ENCODE assay signal across 8 cellular contexts in the genomic region with DNA sequence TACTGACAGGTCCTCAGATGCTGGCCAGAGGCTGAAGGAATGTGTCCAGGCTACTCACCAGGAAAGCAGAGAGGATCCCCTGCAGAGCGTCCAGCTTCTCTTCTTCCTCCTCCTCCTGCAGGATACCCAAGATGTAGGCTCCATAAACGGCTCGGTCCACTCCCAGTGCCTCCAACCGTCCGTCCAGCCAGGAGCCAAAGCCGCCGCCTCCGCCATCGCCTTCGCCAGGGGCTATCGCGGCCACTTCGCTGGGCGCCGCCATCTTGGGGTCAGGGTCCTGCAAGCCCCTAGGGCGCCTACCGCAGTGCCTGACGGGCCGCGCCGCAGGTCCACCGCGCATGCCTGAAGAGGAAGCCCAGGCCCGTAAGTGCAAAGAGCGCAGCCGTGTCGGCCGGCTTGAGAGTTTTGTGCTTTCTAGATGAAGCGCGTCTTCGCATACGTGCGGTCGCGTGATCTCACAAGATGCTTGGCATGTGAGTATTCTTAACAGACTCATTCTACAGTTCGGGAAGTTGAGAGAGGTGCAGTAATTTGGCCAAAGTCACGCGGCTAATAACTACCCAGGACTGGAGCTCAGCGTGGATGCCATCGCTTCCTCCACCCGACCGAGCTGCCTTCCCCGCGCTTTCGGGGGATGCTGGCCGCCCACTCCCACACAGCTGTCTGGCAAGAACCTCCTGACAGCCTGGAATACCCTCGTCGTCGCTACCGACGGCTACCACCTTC. TPM values are rescaled to one million over a fixed set of nuclear protein-coding genes. Genes with fewer than 3 reads are reported as not detected.
DNase-seq lines count a peak whose midpoint lies in the region; ATAC-seq and TF ChIP-seq lines count a peak whose summit lies in the region.

Gene CCDC43, minus strand, starts transcription at position 285 of the 726 bp plus-strand sequence. Its CDS starts 23 bp downstream, at position 262.

- peak within 1 kb of the TSS; percentile 91 for H3K4me3 ChIP-seq in OCI-LY7 (ENCODE audit: low read depth, low read length, poor library complexity, severe bottlenecking)
- H3K4me3 ChIP-seq in mononuclear cell (ENCODE audit: low read length): peak within 1 kb of the TSS; percentile 97

- peak within 1 kb of the TSS; percentile 96 for H2AFZ ChIP-seq in OCI-LY7 (ENCODE audit: low read length)

- intact Hi-C loops in OCI-LY7 (cut with micrococcal nuclease; ENCODE audit: unreplicated experiment): no loop called here

- CTCF ChIA-PET in OCI-LY7 (lab: Charles Lee; ENCODE audit: unreplicated experiment): no interaction called here

- peaks cover 21% of the 10 kb centered on the region for H3K4me1 ChIP-seq in OCI-LY7 (ENCODE audit: insufficient read depth, low read length, poor library complexity, severe bottlenecking)
- peaks cover 22% of the 10 kb centered on the region for H3K4me1 ChIP-seq in mononuclear cell (ENCODE audit: insufficient read depth, low read length)

- H3K4me2 ChIP-seq in OCI-LY7 (ENCODE audit: low read length): peak within 1 kb of the TSS; percentile 78

- no peak for TF ChIP-seq CTCF in OCI-LY7 (conservative IDR thresholded peaks at IDR 0.05; ENCODE audit: low read length)

- ATAC-seq in GM21390 (IDR thresholded peaks at IDR 0.05; ENCODE audit: unreplicated experiment): peak; percentile 82

- H3K9me3 ChIP-seq in OCI-LY7 (ENCODE audit: low read length) (no peaks in the 10 kb centered on the region), mononuclear cell (ENCODE audit: low read depth, low read length) (no peaks in the 10 kb centered on the region)

- BruUV-seq in OCI-LY7 (replicated peaks; lab: Mats Ljungman, UMichigan): TSS peak; percentile 97

- peaks cover 19% of the 10 kb centered on the region; the same call in 1 of the 2 replicates for H3K79me2 ChIP-seq in OCI-LY7 (ENCODE audit: insufficient read depth, low read depth, low read length)

- H3K36me3 ChIP-seq in OCI-LY7 (ENCODE audit: insufficient read depth, low read length): peaks cover 6% of the 10 kb centered on the region; the same call in 1 of the 2 replicates

- H4K20me1 ChIP-seq in OCI-LY7 (ENCODE audit: insufficient read depth, low read length): no peaks in the 10 kb centered on the region

- DNase-seq in CMK (ENCODE audit: low read depth) (peak; percentile 94), HuH-7 (ENCODE audit: low spot score) (peak; percentile 87), OCI-LY7 (ENCODE audit: low spot score) (peak; percentile 92), epidermal melanocyte (ENCODE audit: insufficient read length, low spot score) (peak; percentile 96)
- peak; percentile 96 for DNase-seq in activated CD8-positive, alpha-beta memory T cell treated with anti-CD3 and anti-CD28 coated beads, Interleukin-2, amount 50 U/mL, for 48 hours
- peak; percentile 85 to 90 for DNase-seq in stimulated activated CD8-positive, alpha-beta memory T cell treated with anti-CD3 and anti-CD28 coated beads, Interleukin-2, amount 100 ng/mL, for 48 hours (ENCODE audit: low read depth in 2 of 2)

- POLR2A ChIA-PET in OCI-LY7 (lab: Charles Lee): interaction anchor here (0.5 to 1.7 kb wide), 4 partner anchors 19 to 133 kb away, joined by 3 to 7 read pairs (median 3); no protein-coding TSS in a partner anchor

- peak within 1 kb of the TSS; percentile 61 for H3K27ac ChIP-seq in OCI-LY7 (ENCODE audit: low read depth, low read length, poor library complexity, severe bottlenecking)

- H3K27me3 ChIP-seq in mononuclear cell (ENCODE audit: insufficient read depth, low read length): no peaks in the 10 kb centered on the region

- H3K9me2 ChIP-seq in OCI-LY7 (ENCODE audit: insufficient read depth, low read length): no peaks in the 10 kb centered on the region

RNA-seq across cellular contexts. Expression of gene CCDC43, which starts in this region (rescaled TPM):
- total RNA-seq in OCI-LY7 (2014; rRNA removed; shearing (Covaris generic)): 33.2 and 42.4 TPM in 2 replicates
- 30.3 and 35.6 TPM in 2 replicates for total RNA-seq in OCI-LY7 (2022)
- total RNA-seq in mononuclear cell: 28.4 TPM

Comparison
In these comparisons a context has a peak if more than half of its experiments do, and no peak if none do; other contexts are left out.
1. Peak in every context shown above with its lines: DNase-seq, ATAC-seq, H3K4me3 ChIP-seq and H3K27ac ChIP-seq.